Comparison of ENCODE assay signal across 8 cellular contexts in genomic region chr15:99476413-99477222, GRCh38.
DNase-seq lines count a peak whose midpoint lies in the region; ATAC-seq and TF ChIP-seq lines count a peak whose summit lies in the region.

No MANE protein-coding gene starts in this region.

- peak; percentile 57 to 73 for DNase-seq in SJSA1 (ENCODE audit: low read depth in 1 of 2, low spot score in 2 of 2)
- DNase-seq in colonic mucosa, result peak; percentile 41

- H3K9ac ChIP-seq in colonic mucosa (ENCODE audit: low read depth in 2 of 2, low read length in 2 of 2), result no peak overlapping the region

- H3K4me3 ChIP-seq in SJSA1, result no peak overlapping the region
- H3K4me3 ChIP-seq in colonic mucosa, result no peak overlapping the region
- H3K4me3 ChIP-seq in mesodermal cell (ENCODE audit: extremely low read depth, insufficient read depth, low read length, poor library complexity, severe bottlenecking), result no peak overlapping the region
- no peak overlapping the region for H3K4me3 ChIP-seq in urinary bladder (ENCODE audit: low read depth, low read length)

- H3K4me1 ChIP-seq in SJSA1 (replicated peaks) (peaks cover 17% of the 10 kb centered on the region), colonic mucosa (peaks cover 7% of the 10 kb centered on the region), mesodermal cell (ENCODE audit: control insufficient read depth, insufficient read depth, low read length, poor library complexity, severe bottlenecking) (peaks cover 12% of the 10 kb centered on the region), urinary bladder (ENCODE audit: insufficient read depth) (no peaks in the 10 kb centered on the region)

- intact Hi-C loops in colonic mucosa (cut with DNase I), result no loop called here

- H3K36me3 ChIP-seq in SJSA1, result no peaks in the 10 kb centered on the region
- H3K36me3 ChIP-seq in colonic mucosa, result no peaks in the 10 kb centered on the region
- no peaks in the 10 kb centered on the region for H3K36me3 ChIP-seq in mesodermal cell (ENCODE audit: control insufficient read depth, insufficient read depth, low read length)
- H3K36me3 ChIP-seq in urinary bladder (ENCODE audit: insufficient read depth), result no peaks in the 10 kb centered on the region

- TF ChIP-seq CTCF in colonic mucosa (IDR thresholded peaks at IDR 0.05), result no peak

- WGBS in mesodermal cell (ENCODE audit: insufficient coverage in 2 of 2), 2 experiments, result 87 to 94% methylated on average over 17 to 24 of the region's 26 CpGs
- WGBS in urinary bladder, result 24% methylated on average over 26 of the region's 26 CpGs

- no peaks in the 10 kb centered on the region for H3K9me3 ChIP-seq in SJSA1 (replicated peaks)
- H3K9me3 ChIP-seq in colonic mucosa, result no peaks in the 10 kb centered on the region
- no peaks in the 10 kb centered on the region for H3K9me3 ChIP-seq in mesodermal cell (ENCODE audit: control insufficient read depth, low read length)

- ATAC-seq in GM18502 (IDR thresholded peaks at IDR 0.05; ENCODE audit: poor library complexity, unreplicated experiment), result peak; percentile 78
- ATAC-seq in HG03066 (IDR thresholded peaks at IDR 0.05; ENCODE audit: low read depth, unreplicated experiment), result peak; percentile 55
- ATAC-seq in GM19395 (IDR thresholded peaks at IDR 0.05; ENCODE audit: unreplicated experiment), result no peak
- ATAC-seq in GM21576 (IDR thresholded peaks at IDR 0.05; ENCODE audit: unreplicated experiment), result no peak

- H3K27ac ChIP-seq in SJSA1 (0 out of 2 replicates have a peak overlapping the region, but pooled peaks have one; percentile 12), colonic mucosa (peak overlapping the region; percentile 57), mesodermal cell (ENCODE audit: low read depth, low read length, severe bottlenecking) (peak overlapping the region; percentile 45), urinary bladder (ENCODE audit: low read depth) (peak overlapping the region; percentile 31)

- H3K27me3 ChIP-seq in SJSA1 (replicated peaks) (no peaks in the 10 kb centered on the region), colonic mucosa (no peaks in the 10 kb centered on the region)

Comparison
In these comparisons a context has a peak if more than half of its experiments do, and no peak if none do; other contexts are left out.
1. ATAC-seq: peak in GM18502 (single experiment) and HG03066 (single experiment); none in GM19395 (single experiment) and GM21576 (single experiment).
2. Peak in every context shown above with its lines, with median percentiles within 50 percentile points of each other: H3K27ac ChIP-seq.